In the genomic region with DNA sequence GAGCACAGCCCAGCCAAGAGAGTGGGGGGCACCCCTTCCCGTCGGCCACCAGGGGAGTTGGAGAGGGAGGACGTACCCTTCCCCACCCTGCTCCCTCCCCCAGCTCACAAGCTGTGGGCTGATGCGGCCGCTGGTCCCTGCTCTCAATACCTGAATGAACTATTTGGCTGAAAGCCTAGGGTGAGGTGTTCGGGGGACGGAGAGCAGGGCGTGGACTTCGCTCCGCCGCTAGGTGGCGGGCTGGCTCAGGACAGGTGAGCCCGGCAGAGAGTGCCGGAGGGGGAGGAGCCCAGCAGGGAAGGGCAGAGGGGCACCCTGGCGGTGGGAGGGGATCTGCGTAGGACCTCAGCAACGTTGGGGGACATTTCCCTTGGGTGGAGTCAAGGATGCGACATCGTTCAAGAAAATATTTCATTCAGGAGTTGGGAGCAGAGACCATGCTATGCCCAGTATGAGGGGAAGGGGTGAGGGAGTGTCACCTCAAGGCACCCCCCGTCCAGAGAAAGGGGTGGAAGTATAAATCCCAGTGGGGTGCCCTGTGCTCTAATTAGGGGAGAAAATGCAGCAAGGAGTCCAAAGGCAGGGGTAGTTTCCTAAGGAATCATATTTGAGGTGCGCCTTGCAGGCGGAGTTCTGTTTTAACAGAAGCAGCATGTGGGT, we compare ENCODE assay signal across 1 cellular context.
TF ChIP-seq lines count a peak whose summit lies in the region.

No MANE protein-coding gene starts in this region.

TF ChIP-seq in HepG2, 621 proteins besides CTCF, POLR2A, EP300 and RAD21 (continued from another document and continues in another):
- TF ChIP-seq SALL2 (CRISPR knock-in tag; IDR thresholded peaks at IDR 0.05) (peak; percentile 59; the same call in 1 of the 2 replicates), HOXD1 (CRISPR knock-in tag; IDR thresholded peaks at IDR 0.05) (no peak), CBFB (CRISPR knock-in tag; IDR thresholded peaks at IDR 0.05) (0 out of 2 replicates have a peak, but pooled peaks have one; percentile 16), ZNF331 (CRISPR knock-in tag; IDR thresholded peaks at IDR 0.05) (peak; percentile 37; the same call in 1 of the 2 replicates), ZNF577 (CRISPR knock-in tag; IDR thresholded peaks at IDR 0.05; ENCODE audit: borderline replicate concordance, low read depth) (no peak), ZNF781 (CRISPR knock-in tag; IDR thresholded peaks at IDR 0.05; ENCODE audit: borderline replicate concordance, not compliant biosample characterization) (peak; percentile 27), ZNF446 (CRISPR knock-in tag; IDR thresholded peaks at IDR 0.05) (no peak), NFKBIZ (CRISPR knock-in tag; IDR thresholded peaks at IDR 0.05) (no peak), ZNF160 (CRISPR knock-in tag; IDR thresholded peaks at IDR 0.05) (0 out of 2 replicates have a peak, but pooled peaks have one; percentile 51), KMT2B (CRISPR knock-in tag; IDR thresholded peaks at IDR 0.05) (peak; percentile 41; the same call in 1 of the 2 replicates), KDM6A (CRISPR knock-in tag; IDR thresholded peaks at IDR 0.05; ENCODE audit: low read depth) (no peak), HOXA5 (CRISPR knock-in tag; IDR thresholded peaks at IDR 0.05) (0 out of 2 replicates have a peak, but pooled peaks have one; percentile 18), RELA (CRISPR knock-in tag; IDR thresholded peaks at IDR 0.05) (0 out of 2 replicates have a peak, but pooled peaks have one; percentile 59), MEIS2 (CRISPR knock-in tag; IDR thresholded peaks at IDR 0.05) (peak; percentile 27; the same call in 1 of the 2 replicates), GATAD2A (CRISPR knock-in tag; IDR thresholded peaks at IDR 0.05) (peak; percentile 65), CCDC6 (CRISPR knock-in tag; IDR thresholded peaks at IDR 0.05) (0 out of 2 replicates have a peak, but pooled peaks have one; percentile 22), KDM4B (CRISPR knock-in tag; IDR thresholded peaks at IDR 0.05) (0 out of 2 replicates have a peak, but pooled peaks have one; percentile 44), MIXL1 (CRISPR knock-in tag; IDR thresholded peaks at IDR 0.05) (peak; percentile 53; the same call in 1 of the 2 replicates), ZNF292 (CRISPR knock-in tag; IDR thresholded peaks at IDR 0.05; ENCODE audit: borderline replicate concordance, low read depth) (peak; percentile 47; the same call in 1 of the 2 replicates), ESRRA (CRISPR knock-in tag; IDR thresholded peaks at IDR 0.05; ENCODE audit: low read depth) (peak; percentile 74; the same call in 1 of the 2 replicates), MEIS1 (CRISPR knock-in tag; IDR thresholded peaks at IDR 0.05; ENCODE audit: borderline replicate concordance) (peak; percentile 2; the same call in 1 of the 2 replicates), RFX5 (IDR thresholded peaks at IDR 0.05; ENCODE audit: low read depth, low read length) (0 out of 2 replicates have a peak, but pooled peaks have one; percentile 6), MXD4 (CRISPR knock-in tag; IDR thresholded peaks at IDR 0.05) (0 out of 2 replicates have a peak, but pooled peaks have one; percentile 46), KLF6 (CRISPR knock-in tag; IDR thresholded peaks at IDR 0.05) (0 out of 2 replicates have a peak, but pooled peaks have one; percentile 48), MAZ (IDR thresholded peaks at IDR 0.05; ENCODE audit: borderline replicate concordance, low read depth, low read length) (peak; percentile 53; the same call in 1 of the 2 replicates), MAZ (CRISPR knock-in tag; IDR thresholded peaks at IDR 0.05; ENCODE audit: low read depth) (peak; percentile 69), PHB2 (IDR thresholded peaks at IDR 0.05; ENCODE audit: partially characterized antibody) (no peak), RXRA (CRISPR knock-in tag; IDR thresholded peaks at IDR 0.05) (0 out of 2 replicates have a peak, but pooled peaks have one; percentile 32), SMAD1 (CRISPR knock-in tag; IDR thresholded peaks at IDR 0.05; ENCODE audit: borderline replicate concordance, low read depth) (peak; percentile 69; the same call in 1 of the 2 replicates), PHF5A (CRISPR knock-in tag; IDR thresholded peaks at IDR 0.05; ENCODE audit: low read depth, unreplicated experiment) (peak; percentile 32), KMT2A (CRISPR knock-in tag; IDR thresholded peaks at IDR 0.05) (peak; percentile 25; the same call in 1 of the 2 replicates), ZNF382 (CRISPR knock-in tag; IDR thresholded peaks at IDR 0.05; ENCODE audit: borderline replicate concordance) (no peak), KDM5B (CRISPR knock-in tag; IDR thresholded peaks at IDR 0.05; ENCODE audit: borderline replicate concordance) (peak; percentile 68; the same call in 1 of the 2 replicates), SP4 (CRISPR knock-in tag; IDR thresholded peaks at IDR 0.05) (peak; percentile 60; the same call in 1 of the 2 replicates), ZEB1 (IDR thresholded peaks at IDR 0.05; ENCODE audit: insufficient replicate concordance, low read depth) (peak; percentile 57), PCBP1 (IDR thresholded peaks at IDR 0.05; ENCODE audit: borderline replicate concordance, low read depth, low read length) (0 out of 2 replicates have a peak, but pooled peaks have one; percentile 58), ZMYM3 (CRISPR knock-in tag; IDR thresholded peaks at IDR 0.05) (peak; percentile 63; the same call in 1 of the 2 replicates), U2AF1 (optimal IDR thresholded peaks at IDR 0.05; ENCODE audit: low read depth, low read length) (no peak), SOX5 (CRISPR knock-in tag; IDR thresholded peaks at IDR 0.05; ENCODE audit: borderline replicate concordance) (peak; percentile 32; the same call in 1 of the 2 replicates), FOXK2 (IDR thresholded peaks at IDR 0.05) (no peak)
- TF ChIP-seq, protein P1, sequence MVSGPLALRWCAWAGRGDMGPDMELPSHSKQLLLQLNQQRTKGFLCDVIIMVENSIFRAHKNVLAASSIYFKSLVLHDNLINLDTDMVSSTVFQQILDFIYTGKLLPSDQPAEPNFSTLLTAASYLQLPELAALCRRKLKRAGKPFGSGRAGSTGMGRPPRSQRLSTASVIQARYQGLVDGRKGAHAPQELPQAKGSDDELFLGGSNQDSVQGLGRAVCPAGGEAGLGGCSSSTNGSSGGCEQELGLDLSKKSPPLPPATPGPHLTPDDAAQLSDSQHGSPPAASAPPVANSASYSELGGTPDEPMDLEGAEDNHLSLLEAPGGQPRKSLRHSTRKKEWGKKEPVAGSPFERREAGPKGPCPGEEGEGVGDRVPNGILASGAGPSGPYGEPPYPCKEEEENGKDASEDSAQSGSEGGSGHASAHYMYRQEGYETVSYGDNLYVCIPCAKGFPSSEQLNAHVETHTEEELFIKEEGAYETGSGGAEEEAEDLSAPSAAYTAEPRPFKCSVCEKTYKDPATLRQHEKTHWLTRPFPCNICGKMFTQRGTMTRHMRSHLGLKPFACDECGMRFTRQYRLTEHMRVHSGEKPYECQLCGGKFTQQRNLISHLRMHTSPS (CRISPR knock-in tag; IDR thresholded peaks at IDR 0.05; ENCODE audit: low read depth), result 0 out of 2 replicates have a peak, but pooled peaks have one; percentile 33
- TF ChIP-seq, protein P2, sequence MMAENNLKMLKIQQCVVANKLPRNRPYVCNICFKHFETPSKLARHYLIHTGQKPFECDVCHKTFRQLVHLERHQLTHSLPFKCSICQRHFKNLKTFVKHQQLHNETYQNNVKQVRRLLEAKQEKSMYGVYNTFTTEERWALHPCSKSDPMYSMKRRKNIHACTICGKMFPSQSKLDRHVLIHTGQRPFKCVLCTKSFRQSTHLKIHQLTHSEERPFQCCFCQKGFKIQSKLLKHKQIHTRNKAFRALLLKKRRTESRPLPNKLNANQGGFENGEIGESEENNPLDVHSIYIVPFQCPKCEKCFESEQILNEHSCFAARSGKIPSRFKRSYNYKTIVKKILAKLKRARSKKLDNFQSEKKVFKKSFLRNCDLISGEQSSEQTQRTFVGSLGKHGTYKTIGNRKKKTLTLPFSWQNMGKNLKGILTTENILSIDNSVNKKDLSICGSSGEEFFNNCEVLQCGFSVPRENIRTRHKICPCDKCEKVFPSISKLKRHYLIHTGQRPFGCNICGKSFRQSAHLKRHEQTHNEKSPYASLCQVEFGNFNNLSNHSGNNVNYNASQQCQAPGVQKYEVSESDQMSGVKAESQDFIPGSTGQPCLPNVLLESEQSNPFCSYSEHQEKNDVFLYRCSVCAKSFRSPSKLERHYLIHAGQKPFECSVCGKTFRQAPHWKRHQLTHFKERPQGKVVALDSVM (CRISPR knock-in tag; IDR thresholded peaks at IDR 0.05), result no peak
- TF ChIP-seq, protein P3, sequence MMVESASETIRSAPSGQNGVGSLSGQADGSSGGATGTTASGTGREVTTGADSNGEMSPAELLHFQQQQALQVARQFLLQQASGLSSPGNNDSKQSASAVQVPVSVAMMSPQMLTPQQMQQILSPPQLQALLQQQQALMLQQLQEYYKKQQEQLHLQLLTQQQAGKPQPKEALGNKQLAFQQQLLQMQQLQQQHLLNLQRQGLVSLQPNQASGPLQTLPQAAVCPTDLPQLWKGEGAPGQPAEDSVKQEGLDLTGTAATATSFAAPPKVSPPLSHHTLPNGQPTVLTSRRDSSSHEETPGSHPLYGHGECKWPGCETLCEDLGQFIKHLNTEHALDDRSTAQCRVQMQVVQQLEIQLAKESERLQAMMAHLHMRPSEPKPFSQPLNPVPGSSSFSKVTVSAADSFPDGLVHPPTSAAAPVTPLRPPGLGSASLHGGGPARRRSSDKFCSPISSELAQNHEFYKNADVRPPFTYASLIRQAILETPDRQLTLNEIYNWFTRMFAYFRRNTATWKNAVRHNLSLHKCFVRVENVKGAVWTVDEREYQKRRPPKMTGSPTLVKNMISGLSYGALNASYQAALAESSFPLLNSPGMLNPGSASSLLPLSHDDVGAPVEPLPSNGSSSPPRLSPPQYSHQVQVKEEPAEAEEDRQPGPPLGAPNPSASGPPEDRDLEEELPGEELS (CRISPR knock-in tag; IDR thresholded peaks at IDR 0.05), result 0 out of 2 replicates have a peak, but pooled peaks have one; percentile 16
- TF ChIP-seq, protein P4, sequence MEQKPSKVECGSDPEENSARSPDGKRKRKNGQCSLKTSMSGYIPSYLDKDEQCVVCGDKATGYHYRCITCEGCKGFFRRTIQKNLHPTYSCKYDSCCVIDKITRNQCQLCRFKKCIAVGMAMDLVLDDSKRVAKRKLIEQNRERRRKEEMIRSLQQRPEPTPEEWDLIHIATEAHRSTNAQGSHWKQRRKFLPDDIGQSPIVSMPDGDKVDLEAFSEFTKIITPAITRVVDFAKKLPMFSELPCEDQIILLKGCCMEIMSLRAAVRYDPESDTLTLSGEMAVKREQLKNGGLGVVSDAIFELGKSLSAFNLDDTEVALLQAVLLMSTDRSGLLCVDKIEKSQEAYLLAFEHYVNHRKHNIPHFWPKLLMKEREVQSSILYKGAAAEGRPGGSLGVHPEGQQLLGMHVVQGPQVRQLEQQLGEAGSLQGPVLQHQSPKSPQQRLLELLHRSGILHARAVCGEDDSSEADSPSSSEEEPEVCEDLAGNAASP (CRISPR knock-in tag; IDR thresholded peaks at IDR 0.05; ENCODE audit: borderline replicate concordance), result peak; percentile 85
- TF ChIP-seq, protein P5, sequence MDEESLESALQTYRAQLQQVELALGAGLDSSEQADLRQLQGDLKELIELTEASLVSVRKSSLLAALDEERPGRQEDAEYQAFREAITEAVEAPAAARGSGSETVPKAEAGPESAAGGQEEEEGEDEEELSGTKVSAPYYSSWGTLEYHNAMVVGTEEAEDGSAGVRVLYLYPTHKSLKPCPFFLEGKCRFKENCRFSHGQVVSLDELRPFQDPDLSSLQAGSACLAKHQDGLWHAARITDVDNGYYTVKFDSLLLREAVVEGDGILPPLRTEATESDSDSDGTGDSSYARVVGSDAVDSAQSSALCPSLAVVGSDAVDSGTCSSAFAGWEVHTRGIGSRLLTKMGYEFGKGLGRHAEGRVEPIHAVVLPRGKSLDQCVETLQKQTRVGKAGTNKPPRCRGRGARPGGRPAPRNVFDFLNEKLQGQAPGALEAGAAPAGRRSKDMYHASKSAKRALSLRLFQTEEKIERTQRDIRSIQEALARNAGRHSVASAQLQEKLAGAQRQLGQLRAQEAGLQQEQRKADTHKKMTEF (CRISPR knock-in tag; IDR thresholded peaks at IDR 0.05), result peak; percentile 58; the same call in 1 of the 2 replicates
- TF ChIP-seq, protein P6, sequence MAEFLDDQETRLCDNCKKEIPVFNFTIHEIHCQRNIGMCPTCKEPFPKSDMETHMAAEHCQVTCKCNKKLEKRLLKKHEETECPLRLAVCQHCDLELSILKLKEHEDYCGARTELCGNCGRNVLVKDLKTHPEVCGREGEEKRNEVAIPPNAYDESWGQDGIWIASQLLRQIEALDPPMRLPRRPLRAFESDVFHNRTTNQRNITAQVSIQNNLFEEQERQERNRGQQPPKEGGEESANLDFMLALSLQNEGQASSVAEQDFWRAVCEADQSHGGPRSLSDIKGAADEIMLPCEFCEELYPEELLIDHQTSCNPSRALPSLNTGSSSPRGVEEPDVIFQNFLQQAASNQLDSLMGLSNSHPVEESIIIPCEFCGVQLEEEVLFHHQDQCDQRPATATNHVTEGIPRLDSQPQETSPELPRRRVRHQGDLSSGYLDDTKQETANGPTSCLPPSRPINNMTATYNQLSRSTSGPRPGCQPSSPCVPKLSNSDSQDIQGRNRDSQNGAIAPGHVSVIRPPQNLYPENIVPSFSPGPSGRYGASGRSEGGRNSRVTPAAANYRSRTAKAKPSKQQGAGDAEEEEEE (CRISPR knock-in tag; IDR thresholded peaks at IDR 0.05; ENCODE audit: borderline replicate concordance), result 0 out of 2 replicates have a peak, but pooled peaks have one; percentile 58
- TF ChIP-seq, protein P7, sequence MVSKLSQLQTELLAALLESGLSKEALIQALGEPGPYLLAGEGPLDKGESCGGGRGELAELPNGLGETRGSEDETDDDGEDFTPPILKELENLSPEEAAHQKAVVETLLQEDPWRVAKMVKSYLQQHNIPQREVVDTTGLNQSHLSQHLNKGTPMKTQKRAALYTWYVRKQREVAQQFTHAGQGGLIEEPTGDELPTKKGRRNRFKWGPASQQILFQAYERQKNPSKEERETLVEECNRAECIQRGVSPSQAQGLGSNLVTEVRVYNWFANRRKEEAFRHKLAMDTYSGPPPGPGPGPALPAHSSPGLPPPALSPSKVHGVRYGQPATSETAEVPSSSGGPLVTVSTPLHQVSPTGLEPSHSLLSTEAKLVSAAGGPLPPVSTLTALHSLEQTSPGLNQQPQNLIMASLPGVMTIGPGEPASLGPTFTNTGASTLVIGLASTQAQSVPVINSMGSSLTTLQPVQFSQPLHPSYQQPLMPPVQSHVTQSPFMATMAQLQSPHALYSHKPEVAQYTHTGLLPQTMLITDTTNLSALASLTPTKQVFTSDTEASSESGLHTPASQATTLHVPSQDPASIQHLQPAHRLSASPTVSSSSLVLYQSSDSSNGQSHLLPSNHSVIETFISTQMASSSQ (IDR thresholded peaks at IDR 0.05; ENCODE audit: low read depth), result no peak
- TF ChIP-seq, protein P7 (CRISPR knock-in tag; IDR thresholded peaks at IDR 0.05; ENCODE audit: borderline replicate concordance), result peak; percentile 53; the same call in 1 of the 2 replicates
